8 cellular contexts compared by ENCODE assay signal in genomic region chr16:8905168-8905762, GRCh38. TPM values are rescaled to one million over a fixed set of nuclear protein-coding genes. Genes with fewer than 3 reads are reported as not detected.
A peak's percentile ranks its signal among the peaks of the same experiment; 100 is the strongest.
DNase-seq lines count a peak whose midpoint lies in the region; ATAC-seq, FAIRE-seq and TF ChIP-seq lines count a peak whose summit lies in the region.

No MANE protein-coding gene starts in this region.

- no peaks in the 10 kb centered on the region for H3K9me3 ChIP-seq in keratinocyte (ENCODE audit: control insufficient read depth, low read depth, low read length)

- H4K20me1 ChIP-seq in keratinocyte (ENCODE audit: control insufficient read depth, extremely low read depth, insufficient read depth, low read length): no peaks in the 10 kb centered on the region

- ATAC-seq in HG02870 (IDR thresholded peaks at IDR 0.05; ENCODE audit: unreplicated experiment) (no peak), left cardiac atrium (no peak)

- H2AFZ ChIP-seq in keratinocyte (ENCODE audit: control insufficient read depth, low read length): no peak overlapping the region

- TF ChIP-seq CTCF in keratinocyte (optimal IDR thresholded peaks at IDR 0.05 in 1 of 3, IDR thresholded peaks at IDR 0.05 in 1 of 3, conservative IDR thresholded peaks at IDR 0.05 in 1 of 3; ENCODE audit: extremely low read depth in 1 of 3, insufficient read depth in 2 of 3, low read length in 3 of 3): peak; percentile 27 to 66 (median 46)

- H3K4me1 ChIP-seq in keratinocyte (ENCODE audit: control insufficient read depth, extremely low read depth, insufficient read depth, low read length): no peaks in the 10 kb centered on the region

- H3K4me2 ChIP-seq in keratinocyte (ENCODE audit: control insufficient read depth, extremely low read depth, insufficient read depth, low read depth, low read length): no peak overlapping the region

- dilution Hi-C loops in keratinocyte (cut with MboI; ENCODE audit: extremely low pct_ligation_motif_present, low sequenced_read_pairs): no loop called here

- H3K79me2 ChIP-seq in keratinocyte (ENCODE audit: control insufficient read depth, insufficient read depth, low read length): peaks cover 1% of the 10 kb centered on the region

- peak; percentile 51 for DNase-seq in DMS53 (lab: John Stamatoyannopoulos, UW)
- peak; percentile 46 for DNase-seq in HT1080 (ENCODE audit: low read depth)
- DNase-seq in SW480 (ENCODE audit: low spot score): peak; percentile 58
- no peak for DNase-seq in keratinocyte (ENCODE audit: low read depth, low spot score)
- DNase-seq in activated gamma-delta T cell treated with Interleukin-2 at 50 U/mL for 16 hours: no peak
- DNase-seq in HK-2 (ENCODE audit: unreplicated experiment): no peak
- DNase-seq in left cardiac atrium: no peak

- FAIRE-seq in keratinocyte (lab: Jason Lieb, UNC): no peak

- no peak overlapping the region for H3K27ac ChIP-seq in keratinocyte (ENCODE audit: control insufficient read depth, insufficient read depth, low read length)

- H3K9ac ChIP-seq in keratinocyte (ENCODE audit: control insufficient read depth, extremely low read depth, insufficient read depth, low read length): no peak overlapping the region

- no peaks in the 10 kb centered on the region for H3K9me1 ChIP-seq in keratinocyte (ENCODE audit: control insufficient read depth, extremely low read depth, insufficient read depth, low read length)

- no peaks in the 10 kb centered on the region for H3K27me3 ChIP-seq in keratinocyte (ENCODE audit: control insufficient read depth, extremely low read depth, insufficient read depth, low read length)

- H3K36me3 ChIP-seq in keratinocyte (ENCODE audit: control insufficient read depth in 2 of 2, extremely low read depth in 1 of 2, insufficient read depth in 2 of 2, low read length in 2 of 2): peaks cover 38 to 59% of the 10 kb centered on the region in 2 experiments

- intact Hi-C loops in left cardiac atrium (cut with DNase I): loop anchor here in 1 of 2 donors (10.0 kb wide), 1 partner anchor 100 kb away; no protein-coding TSS in a partner anchor

- no peak overlapping the region for H3K4me3 ChIP-seq in keratinocyte (ENCODE audit: control insufficient read depth in 2 of 3, extremely low read depth in 1 of 3, insufficient read depth in 2 of 3, low read depth in 1 of 3, low read length in 3 of 3)

RNA-seq across cellular contexts. Expression of gene LITAFD, which starts 23.1 kb away (rescaled TPM):
- not detected in 2 replicates for total RNA-seq in HT1080 (2014; rRNA removed; shearing (Covaris generic))
- polyA plus RNA-seq in HT1080 (2015; cell fraction: cytosol; rRNA removed): not detected in 2 replicates
- not detected in 2 replicates for polyA plus RNA-seq in HT1080 (2015; cell fraction: nucleus; rRNA removed)
- not detected in 3 replicates for polyA plus RNA-seq in keratinocyte
- not detected for polyA plus RNA-seq in keratinocyte (2011; ENCODE audit: low read depth)
- not detected in 2 replicates for polyA plus RNA-seq in keratinocyte (2011; cell fraction: cytosol; rRNA removed)
- polyA plus RNA-seq in keratinocyte (2011; cell fraction: nucleus; rRNA removed): not detected in 2 replicates
- not detected in 2 replicates for polyA plus RNA-seq in keratinocyte (2012; ENCODE audit: low replicate concordance)
- not detected in 3 replicates for polyA minus RNA-seq in keratinocyte
- polyA minus RNA-seq in keratinocyte (2011; cell fraction: cytosol; rRNA and poly(A)+ RNA removed): not detected
- polyA minus RNA-seq in keratinocyte (2011; cell fraction: nucleus; rRNA and poly(A)+ RNA removed): not detected in 2 replicates
- not detected for total RNA-seq in left cardiac atrium

RNA-seq across cellular contexts. Expression of gene CARHSP1, which starts 36.5 kb away (rescaled TPM):
- 114 and 126 TPM in 2 replicates for total RNA-seq in HT1080 (2014; rRNA removed; shearing (Covaris generic))
- 57.1 and 83.0 TPM in 2 replicates for polyA plus RNA-seq in HT1080 (2015; cell fraction: cytosol; rRNA removed)
- polyA plus RNA-seq in HT1080 (2015; cell fraction: nucleus; rRNA removed): 33.8 and 38.4 TPM in 2 replicates
- 61.9 to 90.8 TPM (median 88.4 TPM) in 3 replicates for polyA plus RNA-seq in keratinocyte
- 10.9 TPM for polyA plus RNA-seq in keratinocyte (2011; ENCODE audit: low read depth)
- 58.2 and 109 TPM in 2 replicates for polyA plus RNA-seq in keratinocyte (2011; cell fraction: cytosol; rRNA removed)
- 39.2 and 49.4 TPM in 2 replicates for polyA plus RNA-seq in keratinocyte (2011; cell fraction: nucleus; rRNA removed)
- 37.3 and 160 TPM in 2 replicates for polyA plus RNA-seq in keratinocyte (2012; ENCODE audit: low replicate concordance)
- 100 to 120 TPM (median 101 TPM) in 3 replicates for polyA minus RNA-seq in keratinocyte
- 138 TPM for polyA minus RNA-seq in keratinocyte (2011; cell fraction: cytosol; rRNA and poly(A)+ RNA removed)
- 17.3 and 24.8 TPM in 2 replicates for polyA minus RNA-seq in keratinocyte (2011; cell fraction: nucleus; rRNA and poly(A)+ RNA removed)
- total RNA-seq in left cardiac atrium: 10 to 100 TPM; 35.5 to 37.6 TPM

RNA-seq across cellular contexts. Expression of gene USP7, which starts 58.4 kb away (rescaled TPM):
- total RNA-seq in HT1080 (2014; rRNA removed; shearing (Covaris generic)): 51.2 and 86.0 TPM in 2 replicates
- polyA plus RNA-seq in HT1080 (2015; cell fraction: cytosol; rRNA removed): 56.3 and 76.2 TPM in 2 replicates
- 142 and 157 TPM in 2 replicates for polyA plus RNA-seq in HT1080 (2015; cell fraction: nucleus; rRNA removed)
- 25.4 to 63.4 TPM (median 36.5 TPM) in 3 replicates for polyA plus RNA-seq in keratinocyte
- 80.1 TPM for polyA plus RNA-seq in keratinocyte (2011; ENCODE audit: low read depth)
- 15.9 and 22.6 TPM in 2 replicates for polyA plus RNA-seq in keratinocyte (2011; cell fraction: cytosol; rRNA removed)
- 50.5 and 57.7 TPM in 2 replicates for polyA plus RNA-seq in keratinocyte (2011; cell fraction: nucleus; rRNA removed)
- 46.9 and 73.6 TPM in 2 replicates for polyA plus RNA-seq in keratinocyte (2012; ENCODE audit: low replicate concordance)
- 83.1 to 405 TPM (median 130 TPM) in 3 replicates for polyA minus RNA-seq in keratinocyte
- 13.6 TPM for polyA minus RNA-seq in keratinocyte (2011; cell fraction: cytosol; rRNA and poly(A)+ RNA removed)
- 48.7 and 98.8 TPM in 2 replicates for polyA minus RNA-seq in keratinocyte (2011; cell fraction: nucleus; rRNA and poly(A)+ RNA removed)
- 10 to 100 TPM; 56.0 to 69.1 TPM for total RNA-seq in left cardiac atrium

Comparison
In these comparisons a context has a peak if more than half of its experiments do, and no peak if none do; other contexts are left out.
1. DNase-seq: peak in DMS53 (single experiment), HT1080 (single experiment) and SW480 (single experiment); none in keratinocyte (single experiment), activated gamma-delta T cell treated with Interleukin-2 at 50 U/mL for 16 hours (single experiment), HK-2 (single experiment) and left cardiac atrium (single experiment).